1 cellular context compared by ENCODE assay signal in the genomic region with DNA sequence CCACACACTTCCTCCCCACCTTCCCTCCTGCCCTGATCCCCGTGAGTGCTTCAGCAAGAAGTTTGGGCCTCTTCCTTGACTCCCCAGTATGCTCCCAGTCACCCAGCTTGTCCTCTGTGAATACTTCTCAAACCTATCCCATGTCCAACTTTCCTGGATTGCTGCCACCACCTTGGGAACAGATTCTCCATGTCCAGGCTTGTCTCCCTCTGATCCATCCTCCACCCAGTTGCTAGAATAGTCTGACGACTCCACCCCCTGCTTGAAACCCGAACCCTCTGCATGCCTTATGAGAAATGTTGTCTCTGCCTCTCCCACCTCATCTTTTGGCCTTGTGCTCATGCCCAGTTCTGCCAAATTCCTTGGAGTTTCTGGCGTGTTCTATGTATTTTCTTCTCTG.
TF ChIP-seq lines count a peak whose summit lies in the region.

No MANE protein-coding gene starts in this region.

TF ChIP-seq in SK-N-SH, 30 proteins besides CTCF, POLR2A, EP300 and RAD21 (continued from another document):
- TF ChIP-seq IRF3 (IDR thresholded peaks at IDR 0.05; ENCODE audit: low read depth, low read length) (no peak), TAF1 (IDR thresholded peaks at IDR 0.05; ENCODE audit: borderline replicate concordance, low read depth, low read length) (no peak)
TF ChIP-seq in SK-N-SH: peak in this region for 0.
